17 cellular contexts compared by ENCODE assay signal in genomic region chr17:70610161-70610560, GRCh38.
A peak's percentile ranks its signal among the peaks of the same experiment; 100 is the strongest.
DNase-seq lines count a peak whose midpoint lies in the region; FAIRE-seq and TF ChIP-seq lines count a peak whose summit lies in the region.
"Had no signal": no experiment of that assay in that cellular context is flagged by ENCODE, and none has a peak within 500 bp of the region (broad histone marks: within the 10 kb centered on the region; RNA-seq: fewer than 3 reads in every experiment).

No MANE protein-coding gene starts in this region.

- no peaks in the 10 kb centered on the region for H3K4me1 Mint-ChIP-seq in T-helper 2 cell treated with Interferon-gamma antibody and Interleukin-4, amounts not matched to agents 5 μg/mL and 100 μg/mL, for 36 hours (ENCODE audit: low read depth)
- H3K4me1 Mint-ChIP-seq: CD4-positive, alpha-beta memory T cell had no signal

- no peaks in the 10 kb centered on the region for H3K27me3 Mint-ChIP-seq in T-helper 2 cell treated with Interferon-gamma antibody and Interleukin-4, amounts not matched to agents 5 μg/mL and 100 μg/mL, for 36 hours (ENCODE audit: low read depth)
- H3K27me3 Mint-ChIP-seq: CD4-positive, alpha-beta memory T cell had no signal

- H3K27ac ChIP-seq in caudate nucleus (ENCODE audit: low read depth, low read length): peak overlapping the region; percentile 99
- H3K27ac ChIP-seq: BLaER1, GM23248 had no signal

- FAIRE-seq in urothelium cell line (lab: Jason Lieb, UNC): no peak
- FAIRE-seq: GM12878, GM19239 had no signal

- H3K4me3 ChIP-seq in lower leg skin (ENCODE audit: low read depth, poor library complexity, severe bottlenecking): no peak overlapping the region
- H3K4me3 ChIP-seq: BLaER1, GM12878, GM23248, HAP-1 had no signal

- intact Hi-C loops in lower leg skin (cut with DNase I; ENCODE audit: low total_unique reads): no loop called here

- no peaks in the 10 kb centered on the region for H3K9me3 Mint-ChIP-seq in T-helper 2 cell treated with Interferon-gamma antibody and Interleukin-4, amounts not matched to agents 5 μg/mL and 100 μg/mL, for 36 hours

- TF ChIP-seq POLR2A in lower leg skin (IDR thresholded peaks at IDR 0.05): no peak

- TF ChIP-seq CTCF in lower leg skin (IDR thresholded peaks at IDR 0.05): no peak

- DNase-seq in caudate nucleus (lab: John Stamatoyannopoulos, UW) (no peak), globus pallidus (ENCODE audit: low spot score) (peak; percentile 62), putamen (ENCODE audit: low spot score) (peak; percentile 32), urothelium cell line (ENCODE audit: low spot score) (no peak), lower leg skin (ENCODE audit: low spot score in 2 of 2) (no peak)
- no peak for DNase-seq in stimulated activated CD4-positive, alpha-beta T cell treated with anti-CD3 and anti-CD28 coated beads, Interleukin-12 subunit alpha, Interleukin-12 subunit beta, amount 100 ng/mL, for 4 hours
- DNase-seq in T-helper 2 cell treated with Interferon-gamma antibody and Interleukin-4, amounts not matched to agents 5 μg/mL and 100 μg/mL, for 36 hours (ENCODE audit: low spot score): no peak
- DNase-seq: ACHN; Calu3; CD4-positive, alpha-beta memory T cell; DMS79 treated with DMSO at 0.1 percent for 48 hours; GM23248 had no signal

- WGBS in lower leg skin, 2 donors: 85 to 88% methylated on average over 5 of the region's 5 CpGs

- no peak overlapping the region for H3K27ac Mint-ChIP-seq in T-helper 2 cell treated with Interferon-gamma antibody and Interleukin-4, amounts not matched to agents 5 μg/mL and 100 μg/mL, for 36 hours
- H3K27ac Mint-ChIP-seq: CD14-positive monocyte; CD4-positive, alpha-beta memory T cell had no signal

- H3K4me3 Mint-ChIP-seq in T-helper 2 cell treated with Interferon-gamma antibody and Interleukin-4, amounts not matched to agents 5 μg/mL and 100 μg/mL, for 36 hours: no peak overlapping the region
- H3K4me3 Mint-ChIP-seq: CD14-positive monocyte; CD4-positive, alpha-beta memory T cell had no signal

- H3K36me3 Mint-ChIP-seq in T-helper 2 cell treated with Interferon-gamma antibody and Interleukin-4, amounts not matched to agents 5 μg/mL and 100 μg/mL, for 36 hours (ENCODE audit: low read depth): no peaks in the 10 kb centered on the region
- H3K36me3 Mint-ChIP-seq: CD14-positive monocyte; CD4-positive, alpha-beta memory T cell had no signal

Comparison
In these comparisons a context has a peak if more than half of its experiments do, and no peak if none do; other contexts are left out.
1. DNase-seq: peak in globus pallidus (single experiment) and putamen (single experiment); none in caudate nucleus (0 of 61), urothelium cell line (single experiment), lower leg skin (0 of 2), stimulated activated CD4-positive, alpha-beta T cell treated with anti-CD3 and anti-CD28 coated beads, Interleukin-12 subunit alpha, Interleukin-12 subunit beta, amount 100 ng/mL, for 4 hours (single experiment) and T-helper 2 cell treated with Interferon-gamma antibody and Interleukin-4, amounts not matched to agents 5 μg/mL and 100 μg/mL, for 36 hours (single experiment).